ENCODE assay signal across 8 cellular contexts in genomic region chr2:161946489-161947107, GRCh38.
DNase-seq lines count a peak whose midpoint lies in the region; ATAC-seq, FAIRE-seq and TF ChIP-seq lines count a peak whose summit lies in the region.

No MANE protein-coding gene starts in this region.

- H3K4me2 ChIP-seq in OCI-LY3 (ENCODE audit: low read length): no peak overlapping the region
- no peak overlapping the region for H3K4me2 ChIP-seq in endothelial cell of umbilical vein (ENCODE audit: insufficient read depth, low read length)

- H3K9me3 ChIP-seq in OCI-LY3 (ENCODE audit: insufficient read depth, low read length): no peaks in the 10 kb centered on the region
- no peaks in the 10 kb centered on the region for H3K9me3 ChIP-seq in endothelial cell of umbilical vein (replicated peaks; ENCODE audit: control insufficient read depth, insufficient read depth, low read length)
- no peaks in the 10 kb centered on the region for H3K9me3 ChIP-seq in MG63

- H2AFZ ChIP-seq in OCI-LY3 (ENCODE audit: low read depth, low read length) (no peak overlapping the region), endothelial cell of umbilical vein (ENCODE audit: low read depth, low read length) (no peak overlapping the region)

- peak; percentile 58 for TF ChIP-seq CTCF in BJ (IDR thresholded peaks at IDR 0.05; ENCODE audit: insufficient read depth, low read depth, low read length)
- peak; percentile 72 for TF ChIP-seq CTCF in OCI-LY3 (IDR thresholded peaks at IDR 0.05; ENCODE audit: low read depth, low read length)
- peak; percentile 32 to 39 for TF ChIP-seq CTCF in endothelial cell of umbilical vein (IDR thresholded peaks at IDR 0.05; ENCODE audit: extremely low read depth in 1 of 2, insufficient read depth in 1 of 2, low read depth in 1 of 2, low read length in 2 of 2)

- H3K4me3 ChIP-seq in BJ (ENCODE audit: low read depth, low read length) (no peak overlapping the region), OCI-LY3 (ENCODE audit: low read length) (no peak overlapping the region), endothelial cell of umbilical vein (replicated peaks in 1 of 3; ENCODE audit: insufficient read depth in 1 of 3, low read depth in 1 of 3, low read length in 3 of 3) (no peak overlapping the region), MG63 (no peak overlapping the region)

- no TSS peak for BruUV-seq in endothelial cell of umbilical vein (replicated peaks; lab: Mats Ljungman, UMichigan)

- no peak for TF ChIP-seq POLR2A in endothelial cell of umbilical vein (IDR thresholded peaks at IDR 0.05; ENCODE audit: low read depth, low read length)

- POLR2A ChIA-PET in BJ (lab: Charles Lee): no interaction called here
- POLR2A ChIA-PET in endothelial cell of umbilical vein (lab: Charles Lee): no interaction called here

- dilution Hi-C loops in endothelial cell of umbilical vein (cut with MboI; ENCODE audit: extremely low pct_ligation_motif_present, low sequenced_read_pairs): no loop called here

- FAIRE-seq in endothelial cell of umbilical vein (lab: Jason Lieb, UNC): no peak

- H3K27me3 ChIP-seq in BJ (ENCODE audit: control insufficient read depth, insufficient read depth, low read length) (no peaks in the 10 kb centered on the region), OCI-LY3 (ENCODE audit: low read depth, low read length) (no peaks in the 10 kb centered on the region), endothelial cell of umbilical vein (ENCODE audit: control insufficient read depth in 2 of 2, insufficient read depth in 2 of 2, low read length in 2 of 2) (peaks cover 0 to 3% of the 10 kb centered on the region in 2 experiments), MG63 (peaks cover 6% of the 10 kb centered on the region)

- intact Hi-C loops in endothelial cell of umbilical vein (cut with micrococcal nuclease): loop anchor here (1.0 to 10.0 kb wide), 6 partner anchors 40 to 672 kb away; no protein-coding TSS in a partner anchor

- H3K9ac ChIP-seq in OCI-LY3 (ENCODE audit: low read length) (no peak overlapping the region), endothelial cell of umbilical vein (replicated peaks; ENCODE audit: extremely low read depth, insufficient read depth, low read length) (no peak overlapping the region)

- no peaks in the 10 kb centered on the region for H4K20me1 ChIP-seq in OCI-LY3 (ENCODE audit: insufficient read depth, low read length)
- no peaks in the 10 kb centered on the region for H4K20me1 ChIP-seq in endothelial cell of umbilical vein (replicated peaks; ENCODE audit: control insufficient read depth, extremely low read depth, insufficient read depth, low read length)

- DNase-seq in BJ (ENCODE audit: low read depth) (no peak), endothelial cell of umbilical vein (ENCODE audit: low read depth, low spot score) (peak; percentile 67), putamen (ENCODE audit: low spot score) (peak; percentile 23), iPS-NIHi7 (ENCODE audit: extremely low spot score) (no peak), MG63 (no peak)

- no peaks in the 10 kb centered on the region for H3K9me1 ChIP-seq in endothelial cell of umbilical vein (replicated peaks; ENCODE audit: control insufficient read depth, extremely low read depth, insufficient read depth, low read length)

- H3K36me3 ChIP-seq in BJ (ENCODE audit: control insufficient read depth, insufficient read depth, low read length) (no peaks in the 10 kb centered on the region), OCI-LY3 (replicated peaks; ENCODE audit: low read depth, low read length) (no peaks in the 10 kb centered on the region), endothelial cell of umbilical vein (ENCODE audit: control insufficient read depth in 2 of 2, extremely low read depth in 1 of 2, insufficient read depth in 2 of 2, low read length in 2 of 2) (no peaks in the 10 kb centered on the region), MG63 (no peaks in the 10 kb centered on the region)

- CTCF ChIA-PET in BJ (lab: Yijun Ruan, JAX) (interaction anchor here (0.7 to 4.0 kb wide), 12 partner anchors 8 to 366 kb away, joined by 3 to 37 read pairs (median 4); no protein-coding TSS in a partner anchor), endothelial cell of umbilical vein (lab: Charles Lee) (interaction anchor here (0.7 to 5.1 kb wide), 24 partner anchors 16 to 723 kb away, joined by 3 to 173 read pairs (median 4); no protein-coding TSS in a partner anchor)

- H3K4me1 ChIP-seq in OCI-LY3 (ENCODE audit: low read length): peaks cover 9% of the 10 kb centered on the region
- H3K4me1 ChIP-seq in endothelial cell of umbilical vein (ENCODE audit: control insufficient read depth, extremely low read depth, insufficient read depth, low read length): no peaks in the 10 kb centered on the region

- peak; percentile 49 for ATAC-seq in GM18861 (IDR thresholded peaks at IDR 0.05; ENCODE audit: unreplicated experiment)
- ATAC-seq in HG02970 (IDR thresholded peaks at IDR 0.05; ENCODE audit: low FRiP score, unreplicated experiment): no peak

- H3K79me2 ChIP-seq in OCI-LY3 (ENCODE audit: low read length): no peaks in the 10 kb centered on the region
- no peaks in the 10 kb centered on the region for H3K79me2 ChIP-seq in endothelial cell of umbilical vein (ENCODE audit: control insufficient read depth, insufficient read depth, low read length)

- H3K27ac ChIP-seq in OCI-LY3 (ENCODE audit: low read length) (no peak overlapping the region), endothelial cell of umbilical vein (ENCODE audit: insufficient read depth, low read depth, low read length) (no peak overlapping the region)

TF ChIP-seq in endothelial cell of umbilical vein, 7 proteins besides CTCF, POLR2A, EP300 and RAD21:
- no peak for TF ChIP-seq JUN (IDR thresholded peaks at IDR 0.05; ENCODE audit: borderline replicate concordance, insufficient read depth, insufficient read length, low read depth)
- no peak for TF ChIP-seq EZH2 (IDR thresholded peaks at IDR 0.05; ENCODE audit: borderline replicate concordance, low read depth, low read length, severe bottlenecking)
- TF ChIP-seq FOS (IDR thresholded peaks at IDR 0.05; ENCODE audit: borderline replicate concordance, insufficient read depth, low read length): no peak
- no peak for TF ChIP-seq MYC (IDR thresholded peaks at IDR 0.05; ENCODE audit: low read depth, low read length)
- TF ChIP-seq POLR2AphosphoS5 (IDR thresholded peaks at IDR 0.05; ENCODE audit: insufficient read depth, low read depth, low read length): no peak
- TF ChIP-seq, protein P1, sequence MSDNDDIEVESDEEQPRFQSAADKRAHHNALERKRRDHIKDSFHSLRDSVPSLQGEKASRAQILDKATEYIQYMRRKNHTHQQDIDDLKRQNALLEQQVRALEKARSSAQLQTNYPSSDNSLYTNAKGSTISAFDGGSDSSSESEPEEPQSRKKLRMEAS (IDR thresholded peaks at IDR 0.05; ENCODE audit: insufficient read depth, insufficient read length): no peak
- no peak for TF ChIP-seq GATA2 (IDR thresholded peaks at IDR 0.05; ENCODE audit: insufficient read depth, insufficient read length, low read depth, low read length)

Comparison
In these comparisons a context has a peak if more than half of its experiments do, and no peak if none do; other contexts are left out.
1. DNase-seq: peak in endothelial cell of umbilical vein (single experiment) and putamen (single experiment); none in BJ (single experiment), iPS-NIHi7 (single experiment) and MG63 (single experiment).
2. Peak in every context shown above with its lines, with median percentiles within 50 percentile points of each other: CTCF ChIP-seq.